Comparison of ENCODE assay signal across 16 cellular contexts in genomic region chr6:447381-448165, GRCh38. TPM values are rescaled to one million over a fixed set of nuclear protein-coding genes. Genes with fewer than 3 reads are reported as not detected.
DNase-seq lines count a peak whose midpoint lies in the region; ATAC-seq, FAIRE-seq and TF ChIP-seq lines count a peak whose summit lies in the region.
"Had no signal": no experiment of that assay in that cellular context is flagged by ENCODE, and none has a peak within 500 bp of the region (broad histone marks: within the 10 kb centered on the region; RNA-seq: fewer than 3 reads in every experiment).

No MANE protein-coding gene starts in this region.

- no peaks in the 10 kb centered on the region for H3K79me2 ChIP-seq in HepG2 (ENCODE audit: insufficient read depth, low read length)

- intact Hi-C loops in cardiac septum (cut with DNase I): no loop called here
- intact Hi-C loops in left ventricle myocardium superior (cut with micrococcal nuclease): no loop called here
- intact Hi-C loops in spleen (cut with DNase I; ENCODE audit: low total_unique reads): no loop called here
- intact Hi-C loops in HepG2 (cut with micrococcal nuclease; ENCODE audit: unreplicated experiment): no loop called here

- no peak overlapping the region for H3K9ac ChIP-seq in HepG2 (ENCODE audit: insufficient read depth, low read depth, low read length)

- FAIRE-seq in HepG2 (lab: Jason Lieb, UNC): no peak
- FAIRE-seq: H54 had no signal

- no peaks in the 10 kb centered on the region for H3K27me3 Mint-ChIP-seq in activated T-helper 17 cell treated with anti-CD3 and anti-CD28 coated beads, Interleukin-2, amount 50 U/mL, for 72 hours

- peak overlapping the region; percentile 87 for H3K27ac Mint-ChIP-seq in activated T-helper 17 cell treated with anti-CD3 and anti-CD28 coated beads, Interleukin-2, amount 50 U/mL, for 72 hours

- H3K9me3 ChIP-seq in spleen (peaks cover 0 to 4% (median 0%) of the 10 kb centered on the region in 8 donors), HAP-1 (no peaks in the 10 kb centered on the region), HepG2 (ENCODE audit: low read length) (no peaks in the 10 kb centered on the region)
- H3K9me3 ChIP-seq: body of pancreas, left lung, tibial nerve had no signal

- peak; percentile 41 for DNase-seq in cardiac septum (ENCODE audit: low spot score)
- no peak for DNase-seq in left ventricle myocardium superior
- peak; percentile 61 for DNase-seq in spleen
- DNase-seq in RPMI8226: no peak
- no peak for DNase-seq in SW 1271 (lab: John Stamatoyannopoulos, UW)
- DNase-seq in HAP-1 (ENCODE audit: low spot score in 2 of 2): no peak
- no peak for DNase-seq in HepG2 (ENCODE audit: low spot score)
- DNase-seq: body of pancreas, DMS79 treated with DMSO at 0.1 percent for 48 hours, NCI-H1092 treated with DMSO at 0.1 percent for 48 hours, NCI-H524 treated with DMSO at 0.1 percent for 48 hours, nucleus accumbens had no signal

- H3K36me3 ChIP-seq in spleen (no peaks in the 10 kb centered on the region), HAP-1 (replicated peaks) (no peaks in the 10 kb centered on the region), HepG2 (replicated peaks in 1 of 2; ENCODE audit: control insufficient read depth in 1 of 2, insufficient read depth in 2 of 2, low read length in 2 of 2) (no peaks in the 10 kb centered on the region)
- H3K36me3 ChIP-seq: left lung, tibial nerve had no signal

- no peak overlapping the region for H3K4me2 ChIP-seq in HepG2 (ENCODE audit: low read depth, low read length)

- CTCF ChIA-PET in HepG2 (lab: Yijun Ruan, JAX; ENCODE audit: low intra/inter-chr PET ratio, low total read pairs): no interaction called here

- WGBS in spleen, 5 donors: 69 to 83% (median 78%) methylated on average over 18 to 29 of the region's 29 CpGs
- 48% methylated on average over 19 of the region's 29 CpGs for whole genome bisulfite sequencing in HepG2 (ENCODE audit: low lambda C conversion rate)

- BruUV-seq in HepG2 (replicated peaks; lab: Mats Ljungman, UMichigan): no TSS peak

- H3K9me3 Mint-ChIP-seq in activated T-helper 17 cell treated with anti-CD3 and anti-CD28 coated beads, Interleukin-2, amount 50 U/mL, for 72 hours: no peaks in the 10 kb centered on the region

- in situ Hi-C loops in HAP-1 (cut with MboI; ENCODE audit: low sequenced_read_pairs) (no loop called here), HepG2 (cut with HindIII; ENCODE audit: extremely low pct_ligation_motif_present, low pct_unique_long_range_greater_than_20kb) (no loop called here)

- peaks cover 15% of the 10 kb centered on the region for H3K36me3 Mint-ChIP-seq in activated T-helper 17 cell treated with anti-CD3 and anti-CD28 coated beads, Interleukin-2, amount 50 U/mL, for 72 hours (ENCODE audit: low read depth)

- H3K4me1 ChIP-seq in spleen: peaks cover 0 to 30% (median 6%) of the 10 kb centered on the region in 6 donors
- H3K4me1 ChIP-seq in HAP-1: no peaks in the 10 kb centered on the region
- H3K4me1 ChIP-seq in HepG2 (ENCODE audit: insufficient read depth, low read length): no peaks in the 10 kb centered on the region
- H3K4me1 ChIP-seq: body of pancreas, left lung had no signal

- H3K27me3 ChIP-seq in spleen (replicated peaks in 1 of 7) (peaks cover 0 to 15% (median 0%) of the 10 kb centered on the region in 7 donors), HAP-1 (ENCODE audit: low read depth) (no peaks in the 10 kb centered on the region), HepG2 (ENCODE audit: control insufficient read depth in 1 of 2, insufficient read depth in 2 of 2, low read length in 2 of 2) (peaks cover 9 to 67% of the 10 kb centered on the region in 2 experiments; a peak in 4 of 5 replicates)
- H3K27me3 ChIP-seq: body of pancreas, tibial nerve had no signal

- peak overlapping the region in 3 of 8 donors; percentile 49 to 57 (median 54) for H3K27ac ChIP-seq in spleen
- H3K27ac ChIP-seq in HepG2 (ENCODE audit: extremely low read length, insufficient read depth, low read length): no peak overlapping the region
- H3K27ac ChIP-seq: body of pancreas, left lung had no signal

- H2AFZ ChIP-seq in HepG2 (ENCODE audit: low read length): no peak overlapping the region

- TF ChIP-seq POLR2A in spleen (IDR thresholded peaks at IDR 0.05): no peak
- no peak for TF ChIP-seq POLR2A in HepG2 (IDR thresholded peaks at IDR 0.05; ENCODE audit: insufficient read depth in 1 of 2, low read depth in 2 of 2, low read length in 2 of 2)

- H4K20me1 ChIP-seq in HepG2 (ENCODE audit: insufficient read depth, low read length): no peaks in the 10 kb centered on the region

- POLR2A ChIA-PET in HepG2 (lab: Yijun Ruan, JAX): no interaction called here

- ATAC-seq in left ventricle myocardium superior (no peak), HepG2 (no peak)
- ATAC-seq in activated T-helper 17 cell treated with anti-CD3 and anti-CD28 coated beads, Interleukin-2, amount 50 U/mL, for 72 hours (replicated peaks): peak; percentile 50
- ATAC-seq: body of pancreas, left lung had no signal

- TF ChIP-seq EP300 in HepG2 (IDR thresholded peaks at IDR 0.05; ENCODE audit: low read depth in 2 of 2, low read length in 2 of 2) (no peak), HepG2 (CRISPR knock-in tag; IDR thresholded peaks at IDR 0.05; ENCODE audit: borderline replicate concordance) (no peak)

- no peak for TF ChIP-seq RAD21 in HepG2 (CRISPR knock-in tag; IDR thresholded peaks at IDR 0.05)

- TF ChIP-seq CTCF in spleen (IDR thresholded peaks at IDR 0.05 in 8 of 11, conservative IDR thresholded peaks at IDR 0.05 in 3 of 11) (no peak), HepG2 (CRISPR knock-in tag; IDR thresholded peaks at IDR 0.05) (no peak)

- peak overlapping the region in 4 of 8 donors; percentile 11 to 51 (median 12) for H3K4me3 ChIP-seq in spleen
- H3K4me3 ChIP-seq in HAP-1: no peak overlapping the region
- no peak overlapping the region for H3K4me3 ChIP-seq in HepG2 (replicated peaks in 1 of 3; ENCODE audit: insufficient read depth in 1 of 3, low read depth in 2 of 3, low read length in 3 of 3)
- H3K4me3 ChIP-seq: body of pancreas, left lung had no signal

- peak overlapping the region; percentile 81 for H3K4me3 Mint-ChIP-seq in activated T-helper 17 cell treated with anti-CD3 and anti-CD28 coated beads, Interleukin-2, amount 50 U/mL, for 72 hours

- H3K4me1 Mint-ChIP-seq in activated T-helper 17 cell treated with anti-CD3 and anti-CD28 coated beads, Interleukin-2, amount 50 U/mL, for 72 hours: peaks cover 25% of the 10 kb centered on the region

TF ChIP-seq in HepG2, 621 proteins besides CTCF, POLR2A, EP300 and RAD21:
- TF ChIP-seq ZMYM4 (CRISPR knock-in tag; IDR thresholded peaks at IDR 0.05): no peak

RNA-seq across cellular contexts. Expression of gene IRF4, which starts 56.0 kb away (rescaled TPM):
- total RNA-seq in cardiac septum (0.89 TPM), left ventricle myocardium superior (0.32 TPM), spleen (10 to 100 TPM; 39.2 to 91.3 (median 52.0) TPM), HepG2 (2016; rRNA removed; fragmentation: Illumina TruSeq; extraction: Trizol) (0.07 and 0.09 TPM in 2 replicates)
- total RNA-seq in activated T-helper 17 cell treated with anti-CD3 and anti-CD28 coated beads, Interleukin-2, amount 50 U/mL, for 72 hours: 100 to 1,000 TPM; 477 to 704 TPM
- polyA plus RNA-seq in spleen (10 to 100 TPM in 2 of 3 donors, 1 to 10 TPM in 1; 8.7 to 11.9 (median 11.2) TPM), HepG2 (2011; rRNA removed) (0.07 TPM in 2 replicates)
- total RNA-seq in HepG2 (2016; cell fraction: cytosol; rRNA removed; fragmentation: Illumina TruSeq; extraction: Trizol; ENCODE audit: low read depth): not detected in 2 replicates
- total RNA-seq in HepG2 (2016; cell fraction: insoluble cytoplasmic fraction; rRNA removed; fragmentation: Illumina TruSeq; extraction: Trizol): 0.06 and 0.13 TPM in 2 replicates
- 0.19 and 0.21 TPM in 2 replicates for total RNA-seq in HepG2 (2016; cell fraction: membrane; rRNA removed; fragmentation: Illumina TruSeq; extraction: Trizol)
- 0.09 TPM in 1 of 2 replicates, not detected in the other for total RNA-seq in HepG2 (2016; cell fraction: nucleus; rRNA removed; fragmentation: Illumina TruSeq; extraction: Trizol)
- 0.04 and 0.24 TPM in 2 replicates for polyA plus RNA-seq in HepG2 (2011; cell fraction: cytosol; rRNA removed)
- 0.16 and 0.51 TPM in 2 replicates for polyA plus RNA-seq in HepG2 (2011; cell fraction: nucleus; rRNA removed)
- polyA plus RNA-seq in HepG2 (2012): 0.04 and 0.11 TPM in 2 replicates
- polyA plus RNA-seq in HepG2 (2016; cell fraction: cytosol; fragmentation: Illumina TruSeq; extraction: Trizol; ENCODE audit: low read depth): not detected in 2 replicates
- 0.09 and 0.10 TPM in 2 replicates for polyA plus RNA-seq in HepG2 (2016; cell fraction: insoluble cytoplasmic fraction; fragmentation: Illumina TruSeq; extraction: Trizol; ENCODE audit: low read depth)
- 0.03 and 0.05 TPM in 2 replicates for polyA plus RNA-seq in HepG2 (2016; cell fraction: membrane; fragmentation: Illumina TruSeq; extraction: Trizol; ENCODE audit: low read depth)
- 0.11 and 0.30 TPM in 2 replicates for polyA plus RNA-seq in HepG2 (2016; cell fraction: nucleus; fragmentation: Illumina TruSeq; extraction: Trizol; ENCODE audit: insufficient read depth, low read depth)
- 0.72 TPM in 1 of 2 replicates, not detected in the other for polyA minus RNA-seq in HepG2 (2011; rRNA and poly(A)+ RNA removed; ENCODE audit: low replicate concordance)
- polyA minus RNA-seq in HepG2 (2011; cell fraction: cytosol; rRNA and poly(A)+ RNA removed): not detected in 2 replicates
- 0.12 and 0.13 TPM in 2 replicates for polyA minus RNA-seq in HepG2 (2011; cell fraction: nucleus; rRNA and poly(A)+ RNA removed)

Comparison
In these comparisons a context has a peak if more than half of its experiments do, and no peak if none do; other contexts are left out.
1. DNase-seq: peak in cardiac septum (single experiment) and spleen (single experiment); none in left ventricle myocardium superior (single experiment), RPMI8226 (single experiment), SW 1271 (0 of 2), HAP-1 (0 of 2) and HepG2 (single experiment).
2. RNA of gene IRF4, which starts 56.0 kb away (total RNA-seq): 477 to 704 TPM in activated T-helper 17 cell treated with anti-CD3 and anti-CD28 coated beads, Interleukin-2, amount 50 U/mL, for 72 hours and 39.2 to 91.3 TPM in spleen; 0.89 TPM in cardiac septum (single experiment), 0.32 TPM in left ventricle myocardium superior (single experiment) and 0.06 to 0.21 TPM in HepG2; every median in the first group is over 10 times any median in the second.